In the genomic region with DNA sequence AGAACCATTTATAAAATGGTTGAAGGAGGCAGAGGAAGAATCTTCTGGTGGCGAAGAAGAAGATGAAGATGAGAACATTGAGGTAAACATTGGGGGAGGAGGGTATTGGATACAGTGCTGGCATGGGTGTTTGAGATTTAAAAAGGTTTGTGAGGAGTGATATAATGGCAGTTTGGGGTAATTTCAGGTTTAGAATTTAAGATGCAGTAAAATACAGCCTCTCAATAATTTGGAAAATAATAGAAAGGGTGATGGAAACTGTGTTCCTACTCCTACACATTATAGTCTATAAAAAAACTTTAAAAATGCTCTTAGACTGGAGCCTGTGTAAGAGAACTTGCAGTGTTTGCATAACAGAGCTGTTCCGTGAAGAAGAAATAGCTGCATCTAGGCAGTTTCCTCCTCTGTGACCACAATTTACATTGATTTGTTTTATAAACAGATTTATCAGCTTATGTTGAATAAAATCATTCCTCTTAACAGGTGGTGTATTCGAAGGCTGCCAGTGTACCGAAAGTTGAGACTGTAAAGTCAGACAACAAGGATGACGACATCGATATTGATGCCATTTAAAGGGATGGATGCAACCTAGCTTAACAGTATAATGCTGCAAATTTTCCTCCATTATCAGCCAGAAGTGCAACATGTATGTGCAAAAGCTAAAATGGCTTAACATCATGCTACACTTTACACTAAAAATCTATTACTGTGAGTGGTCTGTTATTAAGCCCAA, we compare ENCODE assay signal across 1 cellular context.
TF ChIP-seq lines count a peak whose summit lies in the region.

No MANE protein-coding gene starts in this region.

TF ChIP-seq in GM12878, 131 proteins besides CTCF, POLR2A, EP300 and RAD21:
- TF ChIP-seq POLR2AphosphoS5 (IDR thresholded peaks at IDR 0.05; ENCODE audit: low read length) (peak; percentile 60; the same call in 1 of the 2 replicates), NFIC (IDR thresholded peaks at IDR 0.05; ENCODE audit: low read depth, low read length) (no peak)
